Comparison of ENCODE assay signal across 1 cellular context in genomic region chr22:36856792-36857135, GRCh38.
TF ChIP-seq lines count a peak whose summit lies in the region.

No MANE protein-coding gene starts in this region.

TF ChIP-seq in HCT116, 20 proteins besides CTCF, POLR2A, EP300 and RAD21:
- TF ChIP-seq ZNF274 (IDR thresholded peaks at IDR 0.05; ENCODE audit: low read depth, low read length) (no peak), POLR2AphosphoS5 (IDR thresholded peaks at IDR 0.05; ENCODE audit: low read depth, low read length) (no peak), ELF1 (IDR thresholded peaks at IDR 0.05; ENCODE audit: borderline replicate concordance, low read depth) (no peak), ZFX (IDR thresholded peaks at IDR 0.05) (no peak), YY1 (IDR thresholded peaks at IDR 0.05; ENCODE audit: extremely low read depth, insufficient replicate concordance, low read depth, low read length) (no peak), CBX3 (IDR thresholded peaks at IDR 0.05; ENCODE audit: low read depth) (no peak), CEBPB (IDR thresholded peaks at IDR 0.05; ENCODE audit: low read depth) (no peak), EGR1 (IDR thresholded peaks at IDR 0.05; ENCODE audit: low read depth) (no peak), SRF (IDR thresholded peaks at IDR 0.05; ENCODE audit: low read depth) (no peak), ATF3 (IDR thresholded peaks at IDR 0.05) (no peak)
- TF ChIP-seq, protein P1, sequence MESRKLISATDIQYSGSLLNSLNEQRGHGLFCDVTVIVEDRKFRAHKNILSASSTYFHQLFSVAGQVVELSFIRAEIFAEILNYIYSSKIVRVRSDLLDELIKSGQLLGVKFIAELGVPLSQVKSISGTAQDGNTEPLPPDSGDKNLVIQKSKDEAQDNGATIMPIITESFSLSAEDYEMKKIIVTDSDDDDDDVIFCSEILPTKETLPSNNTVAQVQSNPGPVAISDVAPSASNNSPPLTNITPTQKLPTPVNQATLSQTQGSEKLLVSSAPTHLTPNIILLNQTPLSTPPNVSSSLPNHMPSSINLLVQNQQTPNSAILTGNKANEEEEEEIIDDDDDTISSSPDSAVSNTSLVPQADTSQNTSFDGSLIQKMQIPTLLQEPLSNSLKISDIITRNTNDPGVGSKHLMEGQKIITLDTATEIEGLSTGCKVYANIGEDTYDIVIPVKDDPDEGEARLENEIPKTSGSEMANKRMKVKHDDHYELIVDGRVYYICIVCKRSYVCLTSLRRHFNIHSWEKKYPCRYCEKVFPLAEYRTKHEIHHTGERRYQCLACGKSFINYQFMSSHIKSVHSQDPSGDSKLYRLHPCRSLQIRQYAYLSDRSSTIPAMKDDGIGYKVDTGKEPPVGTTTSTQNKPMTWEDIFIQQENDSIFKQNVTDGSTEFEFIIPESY (IDR thresholded peaks at IDR 0.05; ENCODE audit: extremely low read depth, insufficient replicate concordance, low read length): no peak
